ENCODE assay signal across 1 cellular context in genomic region chr4:165433529-165433928, GRCh38.
TF ChIP-seq lines count a peak whose summit lies in the region.

No MANE protein-coding gene starts in this region.

TF ChIP-seq in GM23338, 12 proteins besides CTCF, POLR2A, EP300 and RAD21 (continued from another document):
- TF ChIP-seq ZNF114 (CRISPR knock-in tag; IDR thresholded peaks at IDR 0.05), result no peak
- TF ChIP-seq NANOG (IDR thresholded peaks at IDR 0.05; ENCODE audit: borderline replicate concordance), result no peak
- no peak for TF ChIP-seq EZH2phosphoT487 (IDR thresholded peaks at IDR 0.05; ENCODE audit: unreplicated experiment)
- TF ChIP-seq CREB1 (CRISPR knock-in tag; IDR thresholded peaks at IDR 0.05; ENCODE audit: low read depth), result no peak
- no peak for TF ChIP-seq REST (IDR thresholded peaks at IDR 0.05; ENCODE audit: unreplicated experiment)
- TF ChIP-seq EZH2 (IDR thresholded peaks at IDR 0.05; ENCODE audit: low read depth, unreplicated experiment), result no peak
- no peak for TF ChIP-seq ETS1 (IDR thresholded peaks at IDR 0.05)
- TF ChIP-seq JUNB (IDR thresholded peaks at IDR 0.05; ENCODE audit: unreplicated experiment), result no peak
- TF ChIP-seq ZNF331 (CRISPR knock-in tag; IDR thresholded peaks at IDR 0.05; ENCODE audit: low read depth), result no peak
- no peak for TF ChIP-seq POLR2AphosphoS5 (IDR thresholded peaks at IDR 0.05; ENCODE audit: low read depth)
- TF ChIP-seq ZNF462 (CRISPR knock-in tag; IDR thresholded peaks at IDR 0.05), result no peak
